Comparison of ENCODE assay signal across 23 cellular contexts in the genomic region with DNA sequence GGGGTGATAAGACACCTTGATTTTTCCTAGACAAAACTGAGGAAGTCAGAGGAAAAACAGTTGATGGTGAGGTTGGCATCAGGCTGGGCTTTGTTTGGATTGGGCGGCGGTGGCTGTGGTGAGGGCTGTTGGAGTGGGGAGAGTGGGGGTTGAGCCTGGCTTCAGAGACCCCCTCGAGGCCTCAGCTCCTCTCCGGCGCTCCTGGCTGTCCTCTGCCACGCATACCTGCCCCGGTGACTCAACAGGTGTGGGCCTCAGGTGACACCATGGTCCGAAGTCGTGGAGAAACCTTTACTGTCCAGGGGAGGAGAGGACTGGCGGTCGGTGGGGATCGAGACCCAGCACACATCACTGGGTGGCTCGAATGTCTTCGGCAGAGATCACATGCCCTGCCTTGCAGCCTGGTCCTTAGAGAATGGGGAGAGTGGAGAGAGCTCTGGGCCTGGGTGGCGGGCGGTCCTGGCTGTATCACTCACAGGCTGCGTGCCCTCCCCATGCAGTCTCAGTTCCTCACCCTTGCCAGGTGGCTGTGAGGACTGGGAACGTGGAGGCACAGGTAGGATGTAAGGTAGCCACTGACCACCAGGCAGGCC. TPM values are rescaled to one million over a fixed set of nuclear protein-coding genes. Genes with fewer than 3 reads are reported as not detected.
DNase-seq lines count a peak whose midpoint lies in the region; ATAC-seq and TF ChIP-seq lines count a peak whose summit lies in the region.
"Had no signal": no experiment of that assay in that cellular context is flagged by ENCODE, and none has a peak within 500 bp of the region (broad histone marks: within the 10 kb centered on the region; RNA-seq: fewer than 3 reads in every experiment).

No MANE protein-coding gene starts in this region.

- no peak overlapping the region for H2BK120ac ChIP-seq in neuronal stem cell (ENCODE audit: low read depth, low read length)

- POLR2A ChIA-PET in CD8-positive, alpha-beta T cell (lab: Charles Lee): interaction anchor here (1.0 to 2.6 kb wide), 2 partner anchors 49 to 86 kb away, joined by 3 to 8 read pairs; no protein-coding TSS in a partner anchor

- H3K4ac ChIP-seq in neuronal stem cell (ENCODE audit: low read length): peak overlapping the region; percentile 76

- no peaks in the 10 kb centered on the region for H3K27me3 Mint-ChIP-seq in CD8-positive, alpha-beta T cell (ENCODE audit: low read depth)
- H3K27me3 Mint-ChIP-seq in T-helper 2 cell treated with Interferon-gamma antibody and Interleukin-4, amounts not matched to agents 5 μg/mL and 100 μg/mL, for 36 hours (ENCODE audit: low read depth): peaks cover 35% of the 10 kb centered on the region

- H3K9me3 ChIP-seq in CD8-positive, alpha-beta T cell (ENCODE audit: low read length): no peaks in the 10 kb centered on the region
- H3K9me3 ChIP-seq in Karpas-422 (ENCODE audit: low read length) (no peaks in the 10 kb centered on the region), neuronal stem cell (replicated peaks in 1 of 2; ENCODE audit: control insufficient read depth in 2 of 2, insufficient read depth in 1 of 2, low read depth in 1 of 2, low read length in 2 of 2) (no peaks in the 10 kb centered on the region), osteoblast (ENCODE audit: low read depth, low read length) (no peaks in the 10 kb centered on the region)

- intact Hi-C loops in CD8-positive, alpha-beta T cell (cut with DNase I, micrococcal nuclease): loop anchor here in 1 of 2 experiments (5.0 kb wide), 2 partner anchors 34 to 49 kb away; no protein-coding TSS in a partner anchor
- intact Hi-C loops in dorsolateral prefrontal cortex (cut with DNase I): loop anchor here (5.0 to 10.0 kb wide), 4 partner anchors 49 to 214 kb away; no protein-coding TSS in a partner anchor

- H3K36me3 Mint-ChIP-seq in CD8-positive, alpha-beta T cell: peaks cover 3% of the 10 kb centered on the region
- H3K36me3 Mint-ChIP-seq in T-helper 2 cell treated with Interferon-gamma antibody and Interleukin-4, amounts not matched to agents 5 μg/mL and 100 μg/mL, for 36 hours (ENCODE audit: low read depth): no peaks in the 10 kb centered on the region

- H3K4me1 ChIP-seq in CD8-positive, alpha-beta T cell (ENCODE audit: insufficient read depth, low read length): peaks cover 66% of the 10 kb centered on the region
- H3K4me1 ChIP-seq in Karpas-422 (ENCODE audit: low read length) (no peaks in the 10 kb centered on the region), neuronal stem cell (ENCODE audit: control insufficient read depth in 2 of 2, insufficient read depth in 1 of 2, low read depth in 1 of 2, low read length in 2 of 2) (peaks cover 19 to 21% of the 10 kb centered on the region in 2 donors), osteoblast (ENCODE audit: insufficient read depth, low read length) (no peaks in the 10 kb centered on the region)

- no peak overlapping the region for H4K8ac ChIP-seq in neuronal stem cell (ENCODE audit: low read depth, low read length)

- H2BK12ac ChIP-seq in neuronal stem cell (ENCODE audit: low read length): no peak overlapping the region

- H3K18ac ChIP-seq in neuronal stem cell (ENCODE audit: low read length): peak overlapping the region; percentile 57

- H3K4me2 ChIP-seq in Karpas-422 (ENCODE audit: low read depth, low read length, poor library complexity, severe bottlenecking) (no peak overlapping the region), neuronal stem cell (ENCODE audit: insufficient read depth, low read length, poor library complexity, severe bottlenecking) (no peak overlapping the region), osteoblast (ENCODE audit: insufficient read depth, low read length) (no peak overlapping the region)

- H3K36me3 ChIP-seq in CD8-positive, alpha-beta T cell (ENCODE audit: insufficient read depth, low read length): no peaks in the 10 kb centered on the region
- H3K36me3 ChIP-seq in Karpas-422 (ENCODE audit: insufficient read depth, low read length): no peaks in the 10 kb centered on the region
- peaks cover 0 to 5% of the 10 kb centered on the region in 2 donors for H3K36me3 ChIP-seq in neuronal stem cell (replicated peaks in 1 of 2; ENCODE audit: control insufficient read depth in 2 of 2, insufficient read depth in 2 of 2, low read length in 2 of 2)
- H3K36me3 ChIP-seq in osteoblast (ENCODE audit: insufficient read depth, low read length): no peaks in the 10 kb centered on the region

- H3K4me3 ChIP-seq in CD8-positive, alpha-beta T cell (ENCODE audit: low read depth, low read length): peak overlapping the region; percentile 72
- H3K4me3 ChIP-seq in Karpas-422 (ENCODE audit: low read length): no peak overlapping the region
- H3K4me3 ChIP-seq in dorsolateral prefrontal cortex: peak overlapping the region in 45 of 59 donors; percentile 4 to 85 (median 71)
- H3K4me3 ChIP-seq in neuronal stem cell (ENCODE audit: low read length in 2 of 2): no peak overlapping the region
- H3K4me3 ChIP-seq in osteoblast (ENCODE audit: insufficient read depth, low read length): no peak overlapping the region

- H3K4me1 Mint-ChIP-seq in CD8-positive, alpha-beta T cell (ENCODE audit: low read depth): peaks cover 70% of the 10 kb centered on the region
- H3K4me1 Mint-ChIP-seq in T-helper 2 cell treated with Interferon-gamma antibody and Interleukin-4, amounts not matched to agents 5 μg/mL and 100 μg/mL, for 36 hours (ENCODE audit: low read depth): peaks cover 21% of the 10 kb centered on the region
- H3K4me1 Mint-ChIP-seq: activated B cell treated with CpG ODN at 0.5 μM for 24 hours had no signal

- H3K4me3 Mint-ChIP-seq in CD8-positive, alpha-beta T cell: peak overlapping the region; percentile 91
- H3K4me3 Mint-ChIP-seq in T-helper 2 cell treated with Interferon-gamma antibody and Interleukin-4, amounts not matched to agents 5 μg/mL and 100 μg/mL, for 36 hours: no peak overlapping the region
- H3K4me3 Mint-ChIP-seq: activated B cell treated with CpG ODN at 0.5 μM for 24 hours; HFFc6; T-helper 1 cell treated with Interleukin-12 subunit alpha and Interleukin-12 subunit beta and Interleukin-4 antibody, amounts not matched to agents 30 μg/mL and 1 μg/mL, for 36 hours had no signal

- H3K27ac Mint-ChIP-seq in CD8-positive, alpha-beta T cell: peak overlapping the region; percentile 99
- H3K27ac Mint-ChIP-seq in T-helper 2 cell treated with Interferon-gamma antibody and Interleukin-4, amounts not matched to agents 5 μg/mL and 100 μg/mL, for 36 hours: no peak overlapping the region
- H3K27ac Mint-ChIP-seq: activated B cell treated with CpG ODN at 0.5 μM for 24 hours; activated T-helper 2 cell treated with anti-CD3 and anti-CD28 coated beads, Interferon-gamma antibody, Interleukin-2, Interleukin-4, amounts not matched to agents 10 μg/mL and 5 μg/mL and 100 μg/mL, durations not matched to agents 14 hours and 24 hours and 36 hours; HFFc6; T-helper 1 cell treated with Interleukin-12 subunit alpha and Interleukin-12 subunit beta and Interleukin-4 antibody, amounts not matched to agents 30 μg/mL and 1 μg/mL, for 36 hours had no signal

- no peak for DNase-seq in CD8-positive, alpha-beta T cell
- DNase-seq in Karpas-422 (peak; percentile 12), dorsolateral prefrontal cortex (peak in 1 of 10 donors; percentile 41), neuronal stem cell (ENCODE audit: low spot score) (no peak), HuH-7.5 (ENCODE audit: low spot score) (no peak), osteoblast (ENCODE audit: insufficient read length, low spot score, missing footprints) (no peak)
- no peak for DNase-seq in T-helper 2 cell treated with Interferon-gamma antibody and Interleukin-4, amounts not matched to agents 5 μg/mL and 100 μg/mL, for 36 hours (ENCODE audit: low spot score)
- DNase-seq: activated B cell treated with CpG ODN at 0.5 μM for 24 hours; cortex of kidney; foreskin melanocyte; GDM1; HFFc6; NCI-H1417; NCI-H2171; OCI-M1; right cardiac atrium; stimulated activated CD4-positive, alpha-beta T cell treated with anti-CD3 and anti-CD28 coated beads, Interleukin-1b, Interleukin-23, amount 100 ng/mL, for 48 hours had no signal

- CTCF ChIA-PET in CD8-positive, alpha-beta T cell (lab: Charles Lee): interaction anchor here (0.7 to 1.5 kb wide), 5 partner anchors 14 to 88 kb away, joined by 4 to 11 read pairs (median 4); no protein-coding TSS in a partner anchor

- H3K23ac ChIP-seq in neuronal stem cell (ENCODE audit: low read depth, low read length, poor library complexity): peak overlapping the region; percentile 96

- TF ChIP-seq CTCF in CD8-positive, alpha-beta T cell (IDR thresholded peaks at IDR 0.05): no peak
- TF ChIP-seq CTCF in dorsolateral prefrontal cortex (IDR thresholded peaks at IDR 0.05 in 54 of 56, conservative IDR thresholded peaks at IDR 0.05 in 2 of 56; ENCODE audit: low read depth in 1 of 56, partially characterized antibody in 56 of 56): no peak
- no peak for TF ChIP-seq CTCF in osteoblast (IDR thresholded peaks at IDR 0.05; ENCODE audit: extremely low read depth, low read depth, low read length)

- no peaks in the 10 kb centered on the region for H3K79me2 ChIP-seq in Karpas-422 (ENCODE audit: low read length)
- H3K79me2 ChIP-seq in osteoblast (ENCODE audit: insufficient read depth, low read length): peaks cover 8% of the 10 kb centered on the region

- peak overlapping the region; percentile 83 for H2AK5ac ChIP-seq in neuronal stem cell (ENCODE audit: low read depth, low read length)

- H3K9me2 ChIP-seq in Karpas-422 (replicated peaks; ENCODE audit: insufficient read depth, low read length): no peaks in the 10 kb centered on the region

- no peak overlapping the region for H2BK15ac ChIP-seq in neuronal stem cell (ENCODE audit: low read length)

- H2BK5ac ChIP-seq in neuronal stem cell (ENCODE audit: low read length): no peak overlapping the region

- no peak overlapping the region for H2AFZ ChIP-seq in Karpas-422 (ENCODE audit: low read length)
- no peak overlapping the region for H2AFZ ChIP-seq in neuronal stem cell (ENCODE audit: low read length)
- H2AFZ ChIP-seq in osteoblast (ENCODE audit: low read length): no peak overlapping the region

- peaks cover 16% of the 10 kb centered on the region for H3K79me1 ChIP-seq in neuronal stem cell (ENCODE audit: low read depth, low read length)

- H3K14ac ChIP-seq in neuronal stem cell (ENCODE audit: low read length): peak overlapping the region; percentile 82

- no CpG with 5 or more reads among the region's 18 CpGs for WGBS in neuronal stem cell (ENCODE audit: extremely low coverage in 2 of 2, insufficient read length in 2 of 2, insufficient replicate concordance in 1 of 2), 2 donors

- ATAC-seq in CD8-positive, alpha-beta T cell: no peak
- no peak for ATAC-seq in GM18502 (IDR thresholded peaks at IDR 0.05; ENCODE audit: poor library complexity, unreplicated experiment)
- ATAC-seq: right cardiac atrium had no signal

- peak overlapping the region; percentile 67 for H3K27ac ChIP-seq in CD8-positive, alpha-beta T cell (ENCODE audit: low read depth, low read length)
- H3K27ac ChIP-seq in Karpas-422 (ENCODE audit: low read length) (no peak overlapping the region), dorsolateral prefrontal cortex (peak overlapping the region in 45 of 59 donors; percentile 4 to 87 (median 58)), neuronal stem cell (replicated peaks; ENCODE audit: low read length) (no peak overlapping the region), osteoblast (ENCODE audit: low read depth, low read length) (no peak overlapping the region)

- no peaks in the 10 kb centered on the region for H3K9me3 Mint-ChIP-seq in CD8-positive, alpha-beta T cell
- no peaks in the 10 kb centered on the region for H3K9me3 Mint-ChIP-seq in T-helper 2 cell treated with Interferon-gamma antibody and Interleukin-4, amounts not matched to agents 5 μg/mL and 100 μg/mL, for 36 hours
- H3K9me3 Mint-ChIP-seq: activated B cell treated with CpG ODN at 0.5 μM for 24 hours; activated T-helper 2 cell treated with anti-CD3 and anti-CD28 coated beads, Interferon-gamma antibody, Interleukin-2, Interleukin-4, amounts not matched to agents 10 μg/mL and 5 μg/mL and 100 μg/mL, durations not matched to agents 14 hours and 24 hours and 36 hours; HFFc6; T-helper 1 cell treated with Interleukin-12 subunit alpha and Interleukin-12 subunit beta and Interleukin-4 antibody, amounts not matched to agents 30 μg/mL and 1 μg/mL, for 36 hours had no signal

- H3K9ac ChIP-seq in Karpas-422 (ENCODE audit: low read length) (no peak overlapping the region), neuronal stem cell (ENCODE audit: low read depth, low read length, poor library complexity) (no peak overlapping the region)

- no peaks in the 10 kb centered on the region for H3K27me3 ChIP-seq in CD8-positive, alpha-beta T cell (ENCODE audit: insufficient read depth, low read length)
- H3K27me3 ChIP-seq in Karpas-422 (ENCODE audit: low read length) (no peaks in the 10 kb centered on the region), dorsolateral prefrontal cortex (peaks cover 0 to 3% (median 0%) of the 10 kb centered on the region in 45 donors), neuronal stem cell (ENCODE audit: control insufficient read depth in 3 of 3, insufficient read depth in 3 of 3, low read depth in 1 of 3, low read length in 3 of 3) (peaks cover 0 to 1% (median 0%) of the 10 kb centered on the region in 3 experiments), osteoblast (ENCODE audit: insufficient read depth, low read length) (peaks cover 9% of the 10 kb centered on the region)

- H4K91ac ChIP-seq in neuronal stem cell (ENCODE audit: low read depth, low read length, poor library complexity): no peak overlapping the region

- H4K20me1 ChIP-seq in Karpas-422 (ENCODE audit: insufficient read depth, low read depth, low read length) (no peaks in the 10 kb centered on the region), osteoblast (ENCODE audit: insufficient read depth, low read length) (peaks cover 3% of the 10 kb centered on the region)

RNA-seq across cellular contexts. Expression of a gene that starts 2.6 kb away (rescaled TPM):
- 100 to 1,000 TPM; 106 to 108 TPM for total RNA-seq in CD8-positive, alpha-beta T cell
- total RNA-seq in Karpas-422 (2014; rRNA removed; shearing (Covaris generic); ENCODE audit: low replicate concordance): not detected in 2 replicates
- total RNA-seq in dorsolateral prefrontal cortex (100 to 1,000 TPM in 118 of 120 experiments, 10 to 100 TPM in 2; 90.7 to 210 (median 166) TPM), osteoblast (6.2 and 8.8 TPM in 2 replicates)
- polyA plus RNA-seq in neuronal stem cell (2013, experiment 1 of 2): 30.6 TPM
- 29.0 TPM for polyA plus RNA-seq in neuronal stem cell (2013, experiment 2 of 2)
- total RNA-seq: activated B cell treated with CpG ODN at 0.5 μM for 24 hours, HT-29 had no signal

RNA-seq across cellular contexts. Expression of a gene that starts 40.0 kb away (rescaled TPM):
- total RNA-seq in CD8-positive, alpha-beta T cell: not detected
- not detected in 2 replicates for total RNA-seq in Karpas-422 (2014; rRNA removed; shearing (Covaris generic); ENCODE audit: low replicate concordance)
- total RNA-seq in dorsolateral prefrontal cortex: under 1 TPM in 1 of 120 experiments, not detected in 119; 0.45 TPM
- polyA plus RNA-seq in neuronal stem cell (2013, experiment 1 of 2): not detected
- polyA plus RNA-seq in neuronal stem cell (2013, experiment 2 of 2): not detected
- not detected in 2 replicates for total RNA-seq in osteoblast
- total RNA-seq: activated B cell treated with CpG ODN at 0.5 μM for 24 hours; activated T-helper 2 cell treated with anti-CD3 and anti-CD28 coated beads, Interferon-gamma antibody, Interleukin-2, Interleukin-4, amounts not matched to agents 10 μg/mL and 5 μg/mL and 100 μg/mL, durations not matched to agents 14 hours and 24 hours and 36 hours; astrocyte; HFFc6; HT-29; osteocyte; right cardiac atrium had no signal
- polyA plus RNA-seq: right cardiac atrium had no signal

Comparison
In these comparisons a context has a peak if more than half of its experiments do, and no peak if none do; other contexts are left out.
1. H3K27ac ChIP-seq: peak in CD8-positive, alpha-beta T cell (single experiment) and dorsolateral prefrontal cortex (45 of 59); none in Karpas-422 (single experiment), neuronal stem cell (single experiment) and osteoblast (single experiment).
2. H3K4me3 ChIP-seq: peak in CD8-positive, alpha-beta T cell (single experiment) and dorsolateral prefrontal cortex (45 of 59); none in Karpas-422 (single experiment), neuronal stem cell (0 of 2) and osteoblast (single experiment).